8 cellular contexts compared by ENCODE assay signal in the genomic region with DNA sequence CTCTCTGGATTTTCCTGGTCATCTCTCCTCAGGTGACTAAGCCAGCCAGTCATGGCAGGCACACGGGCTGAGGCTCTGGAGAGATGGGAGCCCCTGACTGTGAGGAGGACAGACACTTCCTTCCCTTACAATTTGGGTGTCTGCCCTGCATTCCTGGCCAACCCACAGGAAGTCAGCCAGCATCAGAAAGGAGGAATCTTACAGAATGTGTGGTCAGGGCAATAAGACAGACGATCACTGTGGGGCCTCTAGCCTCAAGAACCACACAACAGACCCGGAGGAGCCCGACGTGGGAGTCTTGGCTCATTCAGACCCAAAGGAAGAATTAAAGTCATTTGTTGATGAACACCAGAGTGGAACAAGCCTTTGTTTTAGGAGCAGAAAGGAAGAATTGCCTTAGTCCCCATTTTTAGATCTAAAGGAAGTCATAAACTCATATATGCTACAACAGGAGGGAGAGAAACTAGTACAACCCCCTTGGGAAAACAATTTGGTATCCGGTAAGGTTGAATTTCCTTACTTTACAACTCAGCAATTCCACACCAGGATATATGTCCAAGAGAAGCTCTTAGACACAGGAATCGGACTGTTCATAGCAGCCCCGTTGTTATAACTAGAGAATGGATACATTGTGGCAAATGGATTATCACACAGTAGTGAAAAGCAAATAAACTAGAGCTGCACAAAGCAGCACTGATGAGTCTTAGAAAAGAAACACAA.
DNase-seq lines count a peak whose midpoint lies in the region; ATAC-seq and TF ChIP-seq lines count a peak whose summit lies in the region.

No MANE protein-coding gene starts in this region.

- TF ChIP-seq CTCF in DOHH2 (IDR thresholded peaks at IDR 0.05; ENCODE audit: low read depth, low read length, poor library complexity, severe bottlenecking) (no peak), OCI-LY1 (IDR thresholded peaks at IDR 0.05; ENCODE audit: low read length) (no peak), nephron progenitor cell (IDR thresholded peaks at IDR 0.05) (no peak), Caco-2 (IDR thresholded peaks at IDR 0.05; ENCODE audit: insufficient read depth in 1 of 2, low read depth in 1 of 2, low read length in 1 of 2, severe bottlenecking in 1 of 2, unreplicated experiment in 1 of 2) (no peak)

- H3K4me3 ChIP-seq in DOHH2 (ENCODE audit: low read length) (peak overlapping the region; percentile 71), OCI-LY1 (ENCODE audit: low read depth, low read length, poor library complexity, severe bottlenecking) (peak overlapping the region; percentile 59), duodenal mucosa (ENCODE audit: low read depth in 1 of 2, low read length in 2 of 2) (peak overlapping the region; percentile 17 to 30), Caco-2 (ENCODE audit: low read depth, low read length) (no peak overlapping the region)

- peak overlapping the region; percentile 61 for H3K9ac ChIP-seq in OCI-LY1 (ENCODE audit: low read length)
- H3K9ac ChIP-seq in duodenal mucosa (ENCODE audit: low read depth in 1 of 2, low read length in 2 of 2) = no peak overlapping the region

- H3K27me3 Mint-ChIP-seq in nephron progenitor cell (ENCODE audit: low read depth, poor library complexity) = no peaks in the 10 kb centered on the region
- H3K27me3 Mint-ChIP-seq in Caco-2 (ENCODE audit: insufficient read depth, unreplicated experiment) = no peaks in the 10 kb centered on the region

- H3K4me2 ChIP-seq in DOHH2 (ENCODE audit: low read length) = peak overlapping the region; percentile 92
- H3K4me2 ChIP-seq in OCI-LY1 (ENCODE audit: low read length) = peak overlapping the region; percentile 71

- intact Hi-C loops in Caco-2 (cut with micrococcal nuclease; ENCODE audit: unreplicated experiment) = no loop called here

- H3K9me3 ChIP-seq in DOHH2 (ENCODE audit: control insufficient read depth, insufficient read depth, low read length) (no peaks in the 10 kb centered on the region), OCI-LY1 (ENCODE audit: low read length) (no peaks in the 10 kb centered on the region), duodenal mucosa (ENCODE audit: control insufficient read depth in 1 of 2, low read length in 2 of 2) (no peaks in the 10 kb centered on the region), Caco-2 (no peaks in the 10 kb centered on the region)

- no peaks in the 10 kb centered on the region for H3K27me3 ChIP-seq in DOHH2 (ENCODE audit: control insufficient read depth, low read length)
- H3K27me3 ChIP-seq in OCI-LY1 (ENCODE audit: insufficient read depth, low read length) = no peaks in the 10 kb centered on the region
- no peaks in the 10 kb centered on the region for H3K27me3 ChIP-seq in duodenal mucosa (ENCODE audit: control insufficient read depth in 1 of 2, insufficient read depth in 2 of 2, low read length in 2 of 2)
- no peaks in the 10 kb centered on the region for H3K27me3 ChIP-seq in Caco-2 (replicated peaks; ENCODE audit: control insufficient read depth, insufficient read depth, low read length)

- H3F3A ChIP-seq in DOHH2 (ENCODE audit: control insufficient read depth, insufficient read depth) (peaks cover 11% of the 10 kb centered on the region), OCI-LY1 (ENCODE audit: insufficient read depth, low read length) (no peaks in the 10 kb centered on the region)

- H3K36me3 Mint-ChIP-seq in nephron progenitor cell (ENCODE audit: low read depth) (no peaks in the 10 kb centered on the region), Caco-2 (ENCODE audit: insufficient read depth, unreplicated experiment) (no peaks in the 10 kb centered on the region)

- H3K79me2 ChIP-seq in DOHH2 (ENCODE audit: control insufficient read depth, low read length) (no peaks in the 10 kb centered on the region), OCI-LY1 (ENCODE audit: insufficient read depth, low read length) (no peaks in the 10 kb centered on the region)

- peak overlapping the region; percentile 86 for H3K27ac ChIP-seq in DOHH2 (ENCODE audit: low read depth, low read length)
- H3K27ac ChIP-seq in OCI-LY1 (ENCODE audit: low read depth, low read length, poor library complexity, severe bottlenecking) = peak overlapping the region; percentile 80
- H3K27ac ChIP-seq in duodenal mucosa (ENCODE audit: low read depth, low read length) = peak overlapping the region; percentile 7

- ATAC-seq in GM19324 (IDR thresholded peaks at IDR 0.05; ENCODE audit: low FRiP score, unreplicated experiment) = no peak

- no peak for DNase-seq in nephron progenitor cell
- DNase-seq in NCI-H1417 (lab: John Stamatoyannopoulos, UW) = no peak
- no peak for DNase-seq in Caco-2
- no peak for DNase-seq in NCI-H446 treated with DMSO at 0.1 percent for 48 hours (lab: John Stamatoyannopoulos, UW)

- POLR2A ChIA-PET in Caco-2 (lab: Charles Lee) = no interaction called here

- H3K36me3 ChIP-seq in DOHH2 (ENCODE audit: control insufficient read depth, low read length) (no peaks in the 10 kb centered on the region), OCI-LY1 (ENCODE audit: insufficient read depth, low read length) (no peaks in the 10 kb centered on the region), duodenal mucosa (ENCODE audit: control insufficient read depth in 1 of 2, insufficient read depth in 2 of 2, low read length in 2 of 2) (no peaks in the 10 kb centered on the region), Caco-2 (ENCODE audit: control insufficient read depth, insufficient read depth, low read length) (no peaks in the 10 kb centered on the region)

- peaks cover 68% of the 10 kb centered on the region for H3K4me1 ChIP-seq in DOHH2 (ENCODE audit: control insufficient read depth, low read length)
- peaks cover 51% of the 10 kb centered on the region for H3K4me1 ChIP-seq in OCI-LY1 (ENCODE audit: insufficient read depth, low read length, severe bottlenecking)
- peaks cover 64 to 66% of the 10 kb centered on the region in 2 donors for H3K4me1 ChIP-seq in duodenal mucosa (ENCODE audit: control insufficient read depth in 1 of 2, insufficient read depth in 2 of 2, low read length in 2 of 2)
- no peaks in the 10 kb centered on the region; the same call in 1 of the 2 replicates for H3K4me1 ChIP-seq in Caco-2

- CTCF ChIA-PET in Caco-2 (lab: Charles Lee) = no interaction called here

- peaks cover 62% of the 10 kb centered on the region for H3K4me1 Mint-ChIP-seq in nephron progenitor cell
- H3K4me1 Mint-ChIP-seq in Caco-2 (ENCODE audit: low read depth, unreplicated experiment) = no peaks in the 10 kb centered on the region

- no TSS peak for BruUV-seq in Caco-2 (replicated peaks; lab: Mats Ljungman, UMichigan)

- H3K9me2 ChIP-seq in DOHH2 (replicated peaks; ENCODE audit: control insufficient read depth, low read length) = no peaks in the 10 kb centered on the region
- no peaks in the 10 kb centered on the region for H3K9me2 ChIP-seq in OCI-LY1 (ENCODE audit: low read depth, low read length)

- H3K4me3 Mint-ChIP-seq in nephron progenitor cell (peak overlapping the region; percentile 4), Caco-2 (ENCODE audit: unreplicated experiment) (no peak overlapping the region)

- H4K20me1 ChIP-seq in DOHH2 (ENCODE audit: control insufficient read depth, insufficient read depth, low read depth, low read length) (no peaks in the 10 kb centered on the region), OCI-LY1 (ENCODE audit: insufficient read depth, low read length) (no peaks in the 10 kb centered on the region)

- H3K9me3 Mint-ChIP-seq in nephron progenitor cell = no peaks in the 10 kb centered on the region
- H3K9me3 Mint-ChIP-seq in Caco-2 (ENCODE audit: unreplicated experiment) = no peaks in the 10 kb centered on the region

- no peak overlapping the region for H2AFZ ChIP-seq in OCI-LY1 (ENCODE audit: low read length)

- H3K27ac Mint-ChIP-seq in nephron progenitor cell (peak overlapping the region; percentile 19), Caco-2 (ENCODE audit: unreplicated experiment) (no peak overlapping the region)

Comparison
In these comparisons a context has a peak if more than half of its experiments do, and no peak if none do; other contexts are left out.
1. H3K27ac ChIP-seq: peak in every context shown above with its lines; median percentile 86 in DOHH2; 80 in OCI-LY1; 7 in duodenal mucosa.